ENCODE assay signal across 2 cellular contexts in genomic region chr20:33689973-33690372, GRCh38.
TF ChIP-seq lines count a peak whose summit lies in the region.

No MANE protein-coding gene starts in this region.

TF ChIP-seq in HEK293, 187 proteins besides CTCF, POLR2A, EP300 and RAD21:
- TF ChIP-seq ZNF692 (tag by site-specific recombination; IDR thresholded peaks at IDR 0.05) (peak; percentile 31; the same call in 1 of the 2 replicates), ZSCAN5A (tag by site-specific recombination; IDR thresholded peaks at IDR 0.05) (no peak), ZBTB48 (tag by site-specific recombination; IDR thresholded peaks at IDR 0.05) (peak; percentile 51), ZNF600 (tag by site-specific recombination; IDR thresholded peaks at IDR 0.05) (peak; percentile 39; the same call in 1 of the 2 replicates), ZNF248 (tag by site-specific recombination; IDR thresholded peaks at IDR 0.05) (no peak), SP7 (tag by site-specific recombination; IDR thresholded peaks at IDR 0.05) (peak; percentile 53; the same call in 1 of the 2 replicates), PRDM10 (tag by site-specific recombination; IDR thresholded peaks at IDR 0.05) (peak; percentile 39; the same call in 1 of the 2 replicates), ZEB2 (tag by site-specific recombination; IDR thresholded peaks at IDR 0.05) (peak; percentile 74), ZBTB8A (tag by site-specific recombination; IDR thresholded peaks at IDR 0.05) (no peak), ZNF629 (tag by site-specific recombination; IDR thresholded peaks at IDR 0.05) (peak; percentile 58), INSM2 (tag by site-specific recombination; IDR thresholded peaks at IDR 0.05) (peak; percentile 32; the same call in 1 of the 2 replicates), ZNF366 (tag by site-specific recombination; conservative IDR thresholded peaks at IDR 0.05) (0 out of 2 replicates have a peak, but pooled peaks have one; percentile 43), ZNF639 (tag by site-specific recombination; IDR thresholded peaks at IDR 0.05) (peak; percentile 29; the same call in 1 of the 2 replicates)
TF ChIP-seq in HEK293: peak in this region for 10.

TF ChIP-seq in K562, 482 proteins besides CTCF, POLR2A, EP300 and RAD21 (continues in another document):
- TF ChIP-seq L3MBTL2 (IDR thresholded peaks at IDR 0.05) = peak; percentile 49; the same call in 1 of the 2 replicates
- peak; percentile 85 for TF ChIP-seq STAT5A (IDR thresholded peaks at IDR 0.05; ENCODE audit: borderline replicate concordance, low read length)
- peak; percentile 90 for TF ChIP-seq JUN (IDR thresholded peaks at IDR 0.05; ENCODE audit: borderline replicate concordance, low read depth, low read length)
- no peak for TF ChIP-seq JUN (CRISPR knock-in tag; IDR thresholded peaks at IDR 0.05; ENCODE audit: borderline replicate concordance)
- TF ChIP-seq MECOM (CRISPR knock-in tag; IDR thresholded peaks at IDR 0.05) = peak; percentile 85
- no peak for TF ChIP-seq ZNF143 (CRISPR knock-in tag; IDR thresholded peaks at IDR 0.05)
- peak; percentile 92 for TF ChIP-seq NR2C1 (IDR thresholded peaks at IDR 0.05)
- TF ChIP-seq NR2C1 (tag; IDR thresholded peaks at IDR 0.05) = peak; percentile 95
- peak; percentile 92 for TF ChIP-seq POLR2AphosphoS5 (IDR thresholded peaks at IDR 0.05; ENCODE audit: control insufficient read depth, insufficient read depth, low read depth, low read length)
- 0 out of 2 replicates have a peak, but pooled peaks have one; percentile 17 for TF ChIP-seq ZBTB12 (CRISPR knock-in tag; IDR thresholded peaks at IDR 0.05)
- peak; percentile 92 for TF ChIP-seq TCF3 (CRISPR knock-in tag; IDR thresholded peaks at IDR 0.05)
- TF ChIP-seq CBX3 (IDR thresholded peaks at IDR 0.05; ENCODE audit: borderline replicate concordance in 1 of 2, low read length in 2 of 2) = peak in 1 of 2 experiments; percentile 16; a peak in 1 of 3 replicates
- TF ChIP-seq TBP (optimal IDR thresholded peaks at IDR 0.05; ENCODE audit: low read depth, low read length) = no peak
- no peak for TF ChIP-seq IRF9 (tag; IDR thresholded peaks at IDR 0.05)
- TF ChIP-seq ZBTB17 (CRISPR knock-in tag; IDR thresholded peaks at IDR 0.05) = 0 out of 2 replicates have a peak, but pooled peaks have one; percentile 40
- 0 out of 2 replicates have a peak, but pooled peaks have one; percentile 33 for TF ChIP-seq MYNN (IDR thresholded peaks at IDR 0.05)
- TF ChIP-seq MYNN (CRISPR knock-in tag; IDR thresholded peaks at IDR 0.05) = no peak
- TF ChIP-seq ZNF165 (CRISPR knock-in tag; IDR thresholded peaks at IDR 0.05; ENCODE audit: borderline replicate concordance) = no peak
- peak; percentile 83 for TF ChIP-seq VEZF1 (CRISPR knock-in tag; IDR thresholded peaks at IDR 0.05)
- TF ChIP-seq KLF10 (CRISPR knock-in tag; IDR thresholded peaks at IDR 0.05) = no peak
- no peak for TF ChIP-seq ZC3H11A (IDR thresholded peaks at IDR 0.05; ENCODE audit: low read depth, low read length)
- TF ChIP-seq ZNF449 (CRISPR knock-in tag; IDR thresholded peaks at IDR 0.05) = no peak
- no peak for TF ChIP-seq ZBTB34 (CRISPR knock-in tag; IDR thresholded peaks at IDR 0.05)
- no peak for TF ChIP-seq ZNF407 (IDR thresholded peaks at IDR 0.05; ENCODE audit: low read depth)
- peak; percentile 49 to 63; a peak in 2 of 4 replicates for TF ChIP-seq FOXA3 (CRISPR knock-in tag; conservative IDR thresholded peaks at IDR 0.05 in 1 of 2, IDR thresholded peaks at IDR 0.05 in 1 of 2)
- TF ChIP-seq PML (IDR thresholded peaks at IDR 0.05; ENCODE audit: low read length) = peak; percentile 81
- 0 out of 2 replicates have a peak, but pooled peaks have one; percentile 29 for TF ChIP-seq XRCC5 (IDR thresholded peaks at IDR 0.05; ENCODE audit: low read depth, low read length)
- no peak for TF ChIP-seq CHAMP1 (IDR thresholded peaks at IDR 0.05)
- TF ChIP-seq E2F8 (IDR thresholded peaks at IDR 0.05; ENCODE audit: low read depth, partially characterized antibody) = peak; percentile 39
- peak; percentile 66; the same call in 1 of the 2 replicates for TF ChIP-seq DMBX1 (CRISPR knock-in tag; IDR thresholded peaks at IDR 0.05; ENCODE audit: borderline replicate concordance)
